10 cellular contexts compared by ENCODE assay signal in genomic region chr13:35349673-35350278, GRCh38.
DNase-seq lines count a peak whose midpoint lies in the region; ATAC-seq and TF ChIP-seq lines count a peak whose summit lies in the region.
"Had no signal": no experiment of that assay in that cellular context is flagged by ENCODE, and none has a peak within 500 bp of the region (broad histone marks: within the 10 kb centered on the region; RNA-seq: fewer than 3 reads in every experiment).

No MANE protein-coding gene starts in this region.

- H3K27ac ChIP-seq in brain microvascular endothelial cell (no peak overlapping the region), psoas muscle (peak overlapping the region; percentile 70), ascending aorta (no peak overlapping the region), prostate gland (no peak overlapping the region)

- WGBS in psoas muscle, 3 donors = 45 to 52% (median 52%) methylated on average over 5 of the region's 5 CpGs
- 68% methylated on average over 5 of the region's 5 CpGs for WGBS in prostate gland

- in situ Hi-C loops in brain microvascular endothelial cell (cut with HindIII; ENCODE audit: low pct_ligation_motif_present, low sequenced_read_pairs) = no loop called here

- H3K4me1 ChIP-seq in psoas muscle (no peaks in the 10 kb centered on the region), ascending aorta (no peaks in the 10 kb centered on the region), prostate gland (replicated peaks) (no peaks in the 10 kb centered on the region)

- TF ChIP-seq POLR2A in prostate gland (IDR thresholded peaks at IDR 0.05) = no peak

- no peak for TF ChIP-seq CTCF in brain microvascular endothelial cell (IDR thresholded peaks at IDR 0.05; ENCODE audit: low read depth, low read length, missing control alignments)
- no peak for TF ChIP-seq CTCF in psoas muscle (IDR thresholded peaks at IDR 0.05)
- no peak for TF ChIP-seq CTCF in ascending aorta (IDR thresholded peaks at IDR 0.05)
- no peak for TF ChIP-seq CTCF in prostate gland (IDR thresholded peaks at IDR 0.05)

- H3K36me3 ChIP-seq in brain microvascular endothelial cell (replicated peaks) (no peaks in the 10 kb centered on the region), psoas muscle (ENCODE audit: insufficient read depth in 1 of 2, low read depth in 1 of 2) (no peaks in the 10 kb centered on the region), ascending aorta (no peaks in the 10 kb centered on the region), prostate gland (no peaks in the 10 kb centered on the region)

- ATAC-seq in GM18907 (IDR thresholded peaks at IDR 0.05; ENCODE audit: unreplicated experiment) (peak; percentile 75), HG03103 (IDR thresholded peaks at IDR 0.05; ENCODE audit: low read depth, unreplicated experiment) (peak; percentile 79), psoas muscle (peak; percentile 71 to 80 (median 76)), GM19455 (IDR thresholded peaks at IDR 0.05; ENCODE audit: unreplicated experiment) (no peak)

- DNase-seq in brain microvascular endothelial cell = peak; percentile 1
- no peak for DNase-seq in psoas muscle
- no peak for DNase-seq in NCI-H1048 (lab: John Stamatoyannopoulos, UW)
- no peak for DNase-seq in ascending aorta (ENCODE audit: low spot score in 2 of 2)
- no peak for DNase-seq in prostate gland (ENCODE audit: low spot score)
- DNase-seq: activated CD4-positive, alpha-beta memory T cell treated with anti-CD3 and anti-CD28 coated beads, Interleukin-2, amount 10 ng/mL, durations not matched to agents 7 days and 5 days; NCI-H1694 had no signal

- intact Hi-C loops in psoas muscle (cut with DNase I) (no loop called here), ascending aorta (cut with DNase I) (no loop called here), prostate gland (cut with DNase I) (no loop called here)

- H3K4me3 ChIP-seq in brain microvascular endothelial cell (ENCODE audit: low read depth, low read length) (no peak overlapping the region), psoas muscle (peak overlapping the region; percentile 43), ascending aorta (no peak overlapping the region), prostate gland (no peak overlapping the region)

- H3K27me3 ChIP-seq in brain microvascular endothelial cell (replicated peaks) (no peaks in the 10 kb centered on the region), psoas muscle (ENCODE audit: insufficient read depth in 3 of 3, low read length in 2 of 3) (no peaks in the 10 kb centered on the region), ascending aorta (no peaks in the 10 kb centered on the region), prostate gland (replicated peaks; ENCODE audit: insufficient read depth) (no peaks in the 10 kb centered on the region)

- no peaks in the 10 kb centered on the region for H3K9me3 ChIP-seq in psoas muscle
- H3K9me3 ChIP-seq in ascending aorta = no peaks in the 10 kb centered on the region
- H3K9me3 ChIP-seq in prostate gland = no peaks in the 10 kb centered on the region
